In the genomic region with DNA sequence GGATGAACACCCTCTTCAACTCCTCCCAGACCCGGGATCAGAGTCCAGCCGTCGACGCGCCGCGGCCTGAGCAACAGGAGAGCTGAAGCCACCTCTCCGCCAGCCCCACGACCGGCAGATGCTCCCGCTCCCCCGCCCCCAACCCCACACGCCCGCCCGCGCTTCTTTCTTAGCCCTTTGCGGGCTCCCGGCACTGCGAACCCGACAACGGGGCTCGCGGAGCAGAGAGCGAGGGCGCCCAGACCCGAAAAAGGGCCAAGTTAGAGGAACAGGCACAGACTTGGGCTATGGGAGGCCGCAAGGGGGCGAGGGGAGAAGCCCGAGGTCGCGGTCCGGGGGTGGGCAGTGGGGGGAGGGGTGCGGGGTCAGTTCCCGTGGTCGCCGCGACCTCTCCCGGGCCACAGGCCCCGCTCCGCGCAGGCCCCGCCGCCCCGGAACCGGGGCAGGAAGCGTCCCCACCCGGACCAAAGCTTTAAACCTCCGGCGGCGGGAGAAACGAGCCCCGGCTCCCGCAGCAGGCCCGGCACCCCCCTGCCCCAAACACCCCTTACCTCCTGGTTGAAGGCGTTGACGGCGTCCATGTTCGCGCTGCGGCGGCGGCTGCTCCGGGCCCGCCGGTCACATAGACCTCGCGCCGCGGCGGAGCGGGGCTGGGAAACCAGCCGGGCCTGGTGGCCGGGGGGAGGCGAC, we compare ENCODE assay signal across 1 cellular context.
TF ChIP-seq lines count a peak whose summit lies in the region.

No MANE protein-coding gene starts in this region.

TF ChIP-seq in HepG2, 621 proteins besides CTCF, POLR2A, EP300 and RAD21 (continued from another document and continues in another):
- TF ChIP-seq, protein P1, sequence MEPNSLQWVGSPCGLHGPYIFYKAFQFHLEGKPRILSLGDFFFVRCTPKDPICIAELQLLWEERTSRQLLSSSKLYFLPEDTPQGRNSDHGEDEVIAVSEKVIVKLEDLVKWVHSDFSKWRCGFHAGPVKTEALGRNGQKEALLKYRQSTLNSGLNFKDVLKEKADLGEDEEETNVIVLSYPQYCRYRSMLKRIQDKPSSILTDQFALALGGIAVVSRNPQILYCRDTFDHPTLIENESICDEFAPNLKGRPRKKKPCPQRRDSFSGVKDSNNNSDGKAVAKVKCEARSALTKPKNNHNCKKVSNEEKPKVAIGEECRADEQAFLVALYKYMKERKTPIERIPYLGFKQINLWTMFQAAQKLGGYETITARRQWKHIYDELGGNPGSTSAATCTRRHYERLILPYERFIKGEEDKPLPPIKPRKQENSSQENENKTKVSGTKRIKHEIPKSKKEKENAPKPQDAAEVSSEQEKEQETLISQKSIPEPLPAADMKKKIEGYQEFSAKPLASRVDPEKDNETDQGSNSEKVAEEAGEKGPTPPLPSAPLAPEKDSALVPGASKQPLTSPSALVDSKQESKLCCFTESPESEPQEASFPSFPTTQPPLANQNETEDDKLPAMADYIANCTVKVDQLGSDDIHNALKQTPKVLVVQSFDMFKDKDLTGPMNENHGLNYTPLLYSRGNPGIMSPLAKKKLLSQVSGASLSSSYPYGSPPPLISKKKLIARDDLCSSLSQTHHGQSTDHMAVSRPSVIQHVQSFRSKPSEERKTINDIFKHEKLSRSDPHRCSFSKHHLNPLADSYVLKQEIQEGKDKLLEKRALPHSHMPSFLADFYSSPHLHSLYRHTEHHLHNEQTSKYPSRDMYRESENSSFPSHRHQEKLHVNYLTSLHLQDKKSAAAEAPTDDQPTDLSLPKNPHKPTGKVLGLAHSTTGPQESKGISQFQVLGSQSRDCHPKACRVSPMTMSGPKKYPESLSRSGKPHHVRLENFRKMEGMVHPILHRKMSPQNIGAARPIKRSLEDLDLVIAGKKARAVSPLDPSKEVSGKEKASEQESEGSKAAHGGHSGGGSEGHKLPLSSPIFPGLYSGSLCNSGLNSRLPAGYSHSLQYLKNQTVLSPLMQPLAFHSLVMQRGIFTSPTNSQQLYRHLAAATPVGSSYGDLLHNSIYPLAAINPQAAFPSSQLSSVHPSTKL (CRISPR knock-in tag; IDR thresholded peaks at IDR 0.05), result no peak
- TF ChIP-seq ZMYM4 (CRISPR knock-in tag; IDR thresholded peaks at IDR 0.05) (no peak), ZNF296 (CRISPR knock-in tag; conservative IDR thresholded peaks at IDR 0.05) (no peak), PAX8 (CRISPR knock-in tag; IDR thresholded peaks at IDR 0.05; ENCODE audit: borderline replicate concordance) (0 out of 2 replicates have a peak, but pooled peaks have one; percentile 29), ZBTB38 (CRISPR knock-in tag; IDR thresholded peaks at IDR 0.05) (0 out of 2 replicates have a peak, but pooled peaks have one; percentile 1), IRF2 (CRISPR knock-in tag; IDR thresholded peaks at IDR 0.05) (no peak), ZNF878 (CRISPR knock-in tag; IDR thresholded peaks at IDR 0.05) (no peak), ZNF598 (CRISPR knock-in tag; IDR thresholded peaks at IDR 0.05; ENCODE audit: borderline replicate concordance) (no peak), MATR3 (CRISPR knock-in tag; IDR thresholded peaks at IDR 0.05) (no peak), ZNF616 (CRISPR knock-in tag; IDR thresholded peaks at IDR 0.05; ENCODE audit: low read depth) (no peak), PHF8 (CRISPR knock-in tag; IDR thresholded peaks at IDR 0.05) (peak; percentile 44; the same call in 1 of the 2 replicates), HOXA9 (CRISPR knock-in tag; IDR thresholded peaks at IDR 0.05; ENCODE audit: borderline replicate concordance) (no peak), NR2C2 (CRISPR knock-in tag; IDR thresholded peaks at IDR 0.05; ENCODE audit: borderline replicate concordance) (no peak; the same call in 1 of the 2 replicates), MTA1 (CRISPR knock-in tag; IDR thresholded peaks at IDR 0.05; ENCODE audit: borderline replicate concordance) (peak; percentile 21; the same call in 1 of the 2 replicates), KDM3A (CRISPR knock-in tag; IDR thresholded peaks at IDR 0.05; ENCODE audit: low read depth) (no peak), HNF4G (IDR thresholded peaks at IDR 0.05; ENCODE audit: borderline replicate concordance, low read depth, low read length) (peak; percentile 63), HNF4G (CRISPR knock-in tag; IDR thresholded peaks at IDR 0.05; ENCODE audit: borderline replicate concordance, low read depth) (no peak), FOXC1 (CRISPR knock-in tag; IDR thresholded peaks at IDR 0.05; ENCODE audit: borderline replicate concordance) (no peak; the same call in 1 of the 2 replicates), NAIF1 (CRISPR knock-in tag; IDR thresholded peaks at IDR 0.05; ENCODE audit: borderline replicate concordance) (no peak), LCORL (IDR thresholded peaks at IDR 0.05) (no peak), LCORL (CRISPR knock-in tag; IDR thresholded peaks at IDR 0.05) (no peak; the same call in 1 of the 2 replicates), ZFX (CRISPR knock-in tag; IDR thresholded peaks at IDR 0.05; ENCODE audit: low read depth) (no peak), ZFP36 (IDR thresholded peaks at IDR 0.05; ENCODE audit: borderline replicate concordance, low read depth, low read length, partially characterized antibody) (no peak), FIP1L1 (IDR thresholded peaks at IDR 0.05; ENCODE audit: borderline replicate concordance, insufficient read depth, low read depth, low read length) (no peak), SYNCRIP (IDR thresholded peaks at IDR 0.05; ENCODE audit: insufficient read depth, low read depth, low read length) (no peak)
- TF ChIP-seq, protein P2, sequence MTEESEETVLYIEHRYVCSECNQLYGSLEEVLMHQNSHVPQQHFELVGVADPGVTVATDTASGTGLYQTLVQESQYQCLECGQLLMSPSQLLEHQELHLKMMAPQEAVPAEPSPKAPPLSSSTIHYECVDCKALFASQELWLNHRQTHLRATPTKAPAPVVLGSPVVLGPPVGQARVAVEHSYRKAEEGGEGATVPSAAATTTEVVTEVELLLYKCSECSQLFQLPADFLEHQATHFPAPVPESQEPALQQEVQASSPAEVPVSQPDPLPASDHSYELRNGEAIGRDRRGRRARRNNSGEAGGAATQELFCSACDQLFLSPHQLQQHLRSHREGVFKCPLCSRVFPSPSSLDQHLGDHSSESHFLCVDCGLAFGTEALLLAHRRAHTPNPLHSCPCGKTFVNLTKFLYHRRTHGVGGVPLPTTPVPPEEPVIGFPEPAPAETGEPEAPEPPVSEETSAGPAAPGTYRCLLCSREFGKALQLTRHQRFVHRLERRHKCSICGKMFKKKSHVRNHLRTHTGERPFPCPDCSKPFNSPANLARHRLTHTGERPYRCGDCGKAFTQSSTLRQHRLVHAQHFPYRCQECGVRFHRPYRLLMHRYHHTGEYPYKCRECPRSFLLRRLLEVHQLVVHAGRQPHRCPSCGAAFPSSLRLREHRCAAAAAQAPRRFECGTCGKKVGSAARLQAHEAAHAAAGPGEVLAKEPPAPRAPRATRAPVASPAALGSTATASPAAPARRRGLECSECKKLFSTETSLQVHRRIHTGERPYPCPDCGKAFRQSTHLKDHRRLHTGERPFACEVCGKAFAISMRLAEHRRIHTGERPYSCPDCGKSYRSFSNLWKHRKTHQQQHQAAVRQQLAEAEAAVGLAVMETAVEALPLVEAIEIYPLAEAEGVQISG (CRISPR knock-in tag; IDR thresholded peaks at IDR 0.05), result no peak
- TF ChIP-seq, protein P3, sequence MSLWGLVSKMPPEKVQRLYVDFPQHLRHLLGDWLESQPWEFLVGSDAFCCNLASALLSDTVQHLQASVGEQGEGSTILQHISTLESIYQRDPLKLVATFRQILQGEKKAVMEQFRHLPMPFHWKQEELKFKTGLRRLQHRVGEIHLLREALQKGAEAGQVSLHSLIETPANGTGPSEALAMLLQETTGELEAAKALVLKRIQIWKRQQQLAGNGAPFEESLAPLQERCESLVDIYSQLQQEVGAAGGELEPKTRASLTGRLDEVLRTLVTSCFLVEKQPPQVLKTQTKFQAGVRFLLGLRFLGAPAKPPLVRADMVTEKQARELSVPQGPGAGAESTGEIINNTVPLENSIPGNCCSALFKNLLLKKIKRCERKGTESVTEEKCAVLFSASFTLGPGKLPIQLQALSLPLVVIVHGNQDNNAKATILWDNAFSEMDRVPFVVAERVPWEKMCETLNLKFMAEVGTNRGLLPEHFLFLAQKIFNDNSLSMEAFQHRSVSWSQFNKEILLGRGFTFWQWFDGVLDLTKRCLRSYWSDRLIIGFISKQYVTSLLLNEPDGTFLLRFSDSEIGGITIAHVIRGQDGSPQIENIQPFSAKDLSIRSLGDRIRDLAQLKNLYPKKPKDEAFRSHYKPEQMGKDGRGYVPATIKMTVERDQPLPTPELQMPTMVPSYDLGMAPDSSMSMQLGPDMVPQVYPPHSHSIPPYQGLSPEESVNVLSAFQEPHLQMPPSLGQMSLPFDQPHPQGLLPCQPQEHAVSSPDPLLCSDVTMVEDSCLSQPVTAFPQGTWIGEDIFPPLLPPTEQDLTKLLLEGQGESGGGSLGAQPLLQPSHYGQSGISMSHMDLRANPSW (CRISPR knock-in tag; IDR thresholded peaks at IDR 0.05; ENCODE audit: borderline replicate concordance), result no peak
- TF ChIP-seq, protein P4, sequence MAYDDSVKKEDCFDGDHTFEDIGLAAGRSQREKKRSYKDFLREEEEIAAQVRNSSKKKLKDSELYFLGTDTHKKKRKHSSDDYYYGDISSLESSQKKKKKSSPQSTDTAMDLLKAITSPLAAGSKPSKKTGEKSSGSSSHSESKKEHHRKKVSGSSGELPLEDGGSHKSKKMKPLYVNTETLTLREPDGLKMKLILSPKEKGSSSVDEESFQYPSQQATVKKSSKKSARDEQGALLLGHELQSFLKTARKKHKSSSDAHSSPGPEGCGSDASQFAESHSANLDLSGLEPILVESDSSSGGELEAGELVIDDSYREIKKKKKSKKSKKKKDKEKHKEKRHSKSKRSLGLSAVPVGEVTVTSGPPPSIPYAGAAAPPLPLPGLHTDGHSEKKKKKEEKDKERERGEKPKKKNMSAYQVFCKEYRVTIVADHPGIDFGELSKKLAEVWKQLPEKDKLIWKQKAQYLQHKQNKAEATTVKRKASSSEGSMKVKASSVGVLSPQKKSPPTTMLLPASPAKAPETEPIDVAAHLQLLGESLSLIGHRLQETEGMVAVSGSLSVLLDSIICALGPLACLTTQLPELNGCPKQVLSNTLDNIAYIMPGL (CRISPR knock-in tag; IDR thresholded peaks at IDR 0.05; ENCODE audit: borderline replicate concordance in 1 of 2, low read depth in 1 of 2), result peak; percentile 9 to 72; a peak in 2 of 4 replicates
- TF ChIP-seq, protein P5, sequence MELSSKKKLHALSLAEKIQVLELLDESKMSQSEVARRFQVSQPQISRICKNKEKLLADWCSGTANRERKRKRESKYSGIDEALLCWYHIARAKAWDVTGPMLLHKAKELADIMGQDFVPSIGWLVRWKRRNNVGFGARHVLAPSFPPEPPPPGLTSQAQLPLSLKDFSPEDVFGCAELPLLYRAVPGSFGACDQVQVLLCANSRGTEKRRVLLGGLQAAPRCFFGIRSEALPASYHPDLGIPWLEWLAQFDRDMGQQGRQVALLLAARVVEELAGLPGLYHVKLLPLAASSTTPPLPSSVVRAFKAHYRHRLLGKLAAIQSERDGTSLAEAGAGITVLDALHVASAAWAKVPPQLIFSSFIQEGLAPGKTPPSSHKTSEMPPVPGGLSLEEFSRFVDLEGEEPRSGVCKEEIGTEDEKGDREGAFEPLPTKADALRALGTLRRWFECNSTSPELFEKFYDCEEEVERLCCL (CRISPR knock-in tag; IDR thresholded peaks at IDR 0.05; ENCODE audit: borderline replicate concordance), result no peak
- TF ChIP-seq, protein P6, sequence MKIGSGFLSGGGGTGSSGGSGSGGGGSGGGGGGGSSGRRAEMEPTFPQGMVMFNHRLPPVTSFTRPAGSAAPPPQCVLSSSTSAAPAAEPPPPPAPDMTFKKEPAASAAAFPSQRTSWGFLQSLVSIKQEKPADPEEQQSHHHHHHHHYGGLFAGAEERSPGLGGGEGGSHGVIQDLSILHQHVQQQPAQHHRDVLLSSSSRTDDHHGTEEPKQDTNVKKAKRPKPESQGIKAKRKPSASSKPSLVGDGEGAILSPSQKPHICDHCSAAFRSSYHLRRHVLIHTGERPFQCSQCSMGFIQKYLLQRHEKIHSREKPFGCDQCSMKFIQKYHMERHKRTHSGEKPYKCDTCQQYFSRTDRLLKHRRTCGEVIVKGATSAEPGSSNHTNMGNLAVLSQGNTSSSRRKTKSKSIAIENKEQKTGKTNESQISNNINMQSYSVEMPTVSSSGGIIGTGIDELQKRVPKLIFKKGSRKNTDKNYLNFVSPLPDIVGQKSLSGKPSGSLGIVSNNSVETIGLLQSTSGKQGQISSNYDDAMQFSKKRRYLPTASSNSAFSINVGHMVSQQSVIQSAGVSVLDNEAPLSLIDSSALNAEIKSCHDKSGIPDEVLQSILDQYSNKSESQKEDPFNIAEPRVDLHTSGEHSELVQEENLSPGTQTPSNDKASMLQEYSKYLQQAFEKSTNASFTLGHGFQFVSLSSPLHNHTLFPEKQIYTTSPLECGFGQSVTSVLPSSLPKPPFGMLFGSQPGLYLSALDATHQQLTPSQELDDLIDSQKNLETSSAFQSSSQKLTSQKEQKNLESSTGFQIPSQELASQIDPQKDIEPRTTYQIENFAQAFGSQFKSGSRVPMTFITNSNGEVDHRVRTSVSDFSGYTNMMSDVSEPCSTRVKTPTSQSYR (CRISPR knock-in tag; IDR thresholded peaks at IDR 0.05; ENCODE audit: borderline replicate concordance), result peak; percentile 48; the same call in 1 of the 2 replicates
- TF ChIP-seq, protein P7, sequence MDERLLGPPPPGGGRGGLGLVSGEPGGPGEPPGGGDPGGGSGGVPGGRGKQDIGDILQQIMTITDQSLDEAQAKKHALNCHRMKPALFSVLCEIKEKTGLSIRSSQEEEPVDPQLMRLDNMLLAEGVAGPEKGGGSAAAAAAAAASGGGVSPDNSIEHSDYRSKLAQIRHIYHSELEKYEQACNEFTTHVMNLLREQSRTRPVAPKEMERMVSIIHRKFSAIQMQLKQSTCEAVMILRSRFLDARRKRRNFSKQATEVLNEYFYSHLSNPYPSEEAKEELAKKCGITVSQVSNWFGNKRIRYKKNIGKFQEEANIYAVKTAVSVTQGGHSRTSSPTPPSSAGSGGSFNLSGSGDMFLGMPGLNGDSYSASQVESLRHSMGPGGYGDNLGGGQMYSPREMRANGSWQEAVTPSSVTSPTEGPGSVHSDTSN (CRISPR knock-in tag; IDR thresholded peaks at IDR 0.05), result no peak
- TF ChIP-seq, protein P8, sequence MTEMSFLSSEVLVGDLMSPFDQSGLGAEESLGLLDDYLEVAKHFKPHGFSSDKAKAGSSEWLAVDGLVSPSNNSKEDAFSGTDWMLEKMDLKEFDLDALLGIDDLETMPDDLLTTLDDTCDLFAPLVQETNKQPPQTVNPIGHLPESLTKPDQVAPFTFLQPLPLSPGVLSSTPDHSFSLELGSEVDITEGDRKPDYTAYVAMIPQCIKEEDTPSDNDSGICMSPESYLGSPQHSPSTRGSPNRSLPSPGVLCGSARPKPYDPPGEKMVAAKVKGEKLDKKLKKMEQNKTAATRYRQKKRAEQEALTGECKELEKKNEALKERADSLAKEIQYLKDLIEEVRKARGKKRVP (CRISPR knock-in tag; IDR thresholded peaks at IDR 0.05), result no peak
